16 cellular contexts compared by ENCODE assay signal in genomic region chr3:157151627-157152026, GRCh38. TPM values are rescaled to one million over a fixed set of nuclear protein-coding genes. Genes with fewer than 3 reads are reported as not detected.
DNase-seq lines count a peak whose midpoint lies in the region; ATAC-seq lines count a peak whose summit lies in the region.
"Had no signal": no experiment of that assay in that cellular context is flagged by ENCODE, and none has a peak within 500 bp of the region (broad histone marks: within the 10 kb centered on the region; RNA-seq: fewer than 3 reads in every experiment).

No MANE protein-coding gene starts in this region.

- no peaks in the 10 kb centered on the region for H3K27me3 Mint-ChIP-seq in CD8-positive, alpha-beta memory T cell
- H3K27me3 Mint-ChIP-seq in activated T-helper 1 cell treated with anti-CD3 and anti-CD28 coated beads, Interleukin-12 subunit alpha, Interleukin-12 subunit beta, Interleukin-2, Interleukin-4 antibody, amounts not matched to agents 30 ng/mL and 10 ng/mL and 1 ng/mL, durations not matched to agents 14 hours and 24 hours and 36 hours (ENCODE audit: insufficient read depth): no peaks in the 10 kb centered on the region
- H3K27me3 Mint-ChIP-seq: B cell had no signal

- peaks cover 95% of the 10 kb centered on the region for H3K36me3 ChIP-seq in ACC112 (ENCODE audit: insufficient read depth, low read length)
- H3K36me3 ChIP-seq in CD8-positive, alpha-beta memory T cell (ENCODE audit: insufficient read depth, low read length): peaks cover 94% of the 10 kb centered on the region
- H3K36me3 ChIP-seq in Karpas-422 (ENCODE audit: insufficient read depth, low read length): peaks cover 100% of the 10 kb centered on the region

- POLR2A ChIA-PET in CD8-positive, alpha-beta memory T cell (lab: Charles Lee): no interaction called here

- H3K4me1 ChIP-seq in ACC112 (ENCODE audit: control insufficient read depth, insufficient read depth, low read length, unreplicated experiment) (peaks cover 38% of the 10 kb centered on the region), Karpas-422 (ENCODE audit: low read length) (peaks cover 14% of the 10 kb centered on the region)
- H3K4me1 ChIP-seq in CD8-positive, alpha-beta memory T cell (ENCODE audit: insufficient read depth, low read length): peaks cover 38% of the 10 kb centered on the region

- H2AFZ ChIP-seq in ACC112 (ENCODE audit: low read length, unreplicated experiment) (no peak overlapping the region), Karpas-422 (ENCODE audit: low read length) (no peak overlapping the region)

- CTCF ChIA-PET in CD8-positive, alpha-beta memory T cell (lab: Charles Lee): interaction anchor here (1.4 kb wide), 1 partner anchor 14 kb away, joined by 5 read pairs; no protein-coding TSS in a partner anchor

- H3K27me3 ChIP-seq in ACC112 (ENCODE audit: insufficient read depth, low read length) (no peaks in the 10 kb centered on the region), Karpas-422 (ENCODE audit: low read length) (no peaks in the 10 kb centered on the region)
- H3K27me3 ChIP-seq in CD8-positive, alpha-beta memory T cell (ENCODE audit: insufficient read depth, low read length, poor library complexity, severe bottlenecking): no peaks in the 10 kb centered on the region
- H3K27me3 ChIP-seq: testis had no signal

- no peak for DNase-seq in CD8-positive, alpha-beta memory T cell
- no peak for DNase-seq in activated T-helper 1 cell treated with anti-CD3 and anti-CD28 coated beads, Interleukin-12 subunit alpha, Interleukin-12 subunit beta, Interleukin-2, Interleukin-4 antibody, amounts not matched to agents 30 ng/mL and 10 ng/mL and 1 ng/mL, durations not matched to agents 14 hours and 24 hours and 36 hours (ENCODE audit: low spot score)
- DNase-seq in left lobe of liver (ENCODE audit: low spot score) (no peak), Karpas-422 (no peak), posterior cingulate gyrus (no peak)
- DNase-seq: activated gamma-delta T cell; cortex of kidney; NCI-H1048; NCI-H2107; stimulated activated CD4-positive, alpha-beta T cell treated with anti-CD3 and anti-CD28 coated beads, Interleukin-4, amount 100 ng/mL, for 4 hours; testis had no signal

- peaks cover 24 to 95% (median 44%) of the 10 kb centered on the region in 3 donors for H3K36me3 Mint-ChIP-seq in CD8-positive, alpha-beta memory T cell
- H3K36me3 Mint-ChIP-seq in activated T-helper 1 cell treated with anti-CD3 and anti-CD28 coated beads, Interleukin-12 subunit alpha, Interleukin-12 subunit beta, Interleukin-2, Interleukin-4 antibody, amounts not matched to agents 30 ng/mL and 10 ng/mL and 1 ng/mL, durations not matched to agents 14 hours and 24 hours and 36 hours (ENCODE audit: low read depth): peaks cover 84% of the 10 kb centered on the region

- peak; percentile 51 for ATAC-seq in left lobe of liver
- no peak for ATAC-seq in GM18870 (IDR thresholded peaks at IDR 0.05; ENCODE audit: unreplicated experiment)

- intact Hi-C loops in activated T-helper 1 cell treated with anti-CD3 and anti-CD28 coated beads, Interleukin-12 subunit alpha, Interleukin-12 subunit beta, Interleukin-2, Interleukin-4 antibody, amounts not matched to agents 30 ng/mL and 10 ng/mL and 1 ng/mL, durations not matched to agents 14 hours and 24 hours and 36 hours (cut with micrococcal nuclease): loop anchor here (1.0 kb wide), 1 partner anchor 9 kb away; the partner anchor contains the start of gene CCNL1
- intact Hi-C loops in posterior cingulate gyrus (cut with DNase I): no loop called here

- H3K27ac Mint-ChIP-seq in CD8-positive, alpha-beta memory T cell: peak overlapping the region in 7 of 8 donors; percentile 21 to 73 (median 59)
- peak overlapping the region; percentile 31 for H3K27ac Mint-ChIP-seq in activated T-helper 1 cell treated with anti-CD3 and anti-CD28 coated beads, Interleukin-12 subunit alpha, Interleukin-12 subunit beta, Interleukin-2, Interleukin-4 antibody, amounts not matched to agents 30 ng/mL and 10 ng/mL and 1 ng/mL, durations not matched to agents 14 hours and 24 hours and 36 hours
- H3K27ac Mint-ChIP-seq: B cell had no signal

- H3K9me2 ChIP-seq in Karpas-422 (replicated peaks; ENCODE audit: insufficient read depth, low read length): no peaks in the 10 kb centered on the region

- peaks cover 56 to 85% (median 74%) of the 10 kb centered on the region in 3 donors for H3K4me1 Mint-ChIP-seq in CD8-positive, alpha-beta memory T cell
- H3K4me1 Mint-ChIP-seq in activated T-helper 1 cell treated with anti-CD3 and anti-CD28 coated beads, Interleukin-12 subunit alpha, Interleukin-12 subunit beta, Interleukin-2, Interleukin-4 antibody, amounts not matched to agents 30 ng/mL and 10 ng/mL and 1 ng/mL, durations not matched to agents 14 hours and 24 hours and 36 hours (ENCODE audit: low read depth): peaks cover 61% of the 10 kb centered on the region

- no peaks in the 10 kb centered on the region for H3K9me3 ChIP-seq in CD8-positive, alpha-beta memory T cell (ENCODE audit: low read length)
- H3K9me3 ChIP-seq in Karpas-422 (ENCODE audit: low read length): no peaks in the 10 kb centered on the region
- H3K9me3 ChIP-seq: testis had no signal

- no peak overlapping the region for H3K9ac ChIP-seq in Karpas-422 (ENCODE audit: low read length)

- H3K79me2 ChIP-seq in ACC112 (ENCODE audit: control insufficient read depth, insufficient read depth, low read length, unreplicated experiment): peaks cover 61% of the 10 kb centered on the region
- peaks cover 46% of the 10 kb centered on the region for H3K79me2 ChIP-seq in Karpas-422 (ENCODE audit: low read length)

- H3K27ac ChIP-seq in ACC112 (ENCODE audit: low read depth, low read length) (0 out of 2 replicates have a peak overlapping the region, but pooled peaks have one; percentile 3), Karpas-422 (ENCODE audit: low read length) (no peak overlapping the region)
- H3K27ac ChIP-seq in CD8-positive, alpha-beta memory T cell (ENCODE audit: low read depth, low read length): no peak overlapping the region
- H3K27ac ChIP-seq: epithelial cell of prostate, RWPE1, testis had no signal

- no peaks in the 10 kb centered on the region for H3K9me3 Mint-ChIP-seq in CD8-positive, alpha-beta memory T cell
- H3K9me3 Mint-ChIP-seq in activated T-helper 1 cell treated with anti-CD3 and anti-CD28 coated beads, Interleukin-12 subunit alpha, Interleukin-12 subunit beta, Interleukin-2, Interleukin-4 antibody, amounts not matched to agents 30 ng/mL and 10 ng/mL and 1 ng/mL, durations not matched to agents 14 hours and 24 hours and 36 hours: no peaks in the 10 kb centered on the region

- no peak overlapping the region for H3K4me3 Mint-ChIP-seq in CD8-positive, alpha-beta memory T cell
- H3K4me3 Mint-ChIP-seq in activated T-helper 1 cell treated with anti-CD3 and anti-CD28 coated beads, Interleukin-12 subunit alpha, Interleukin-12 subunit beta, Interleukin-2, Interleukin-4 antibody, amounts not matched to agents 30 ng/mL and 10 ng/mL and 1 ng/mL, durations not matched to agents 14 hours and 24 hours and 36 hours: no peak overlapping the region
- H3K4me3 Mint-ChIP-seq: B cell had no signal

- no peak overlapping the region for H3K4me2 ChIP-seq in Karpas-422 (ENCODE audit: low read depth, low read length, poor library complexity, severe bottlenecking)

- peaks cover 39% of the 10 kb centered on the region for H4K20me1 ChIP-seq in Karpas-422 (ENCODE audit: insufficient read depth, low read depth, low read length)

- H3K4me3 ChIP-seq in ACC112 (ENCODE audit: low read depth, low read length): no peak overlapping the region
- H3K4me3 ChIP-seq in CD8-positive, alpha-beta memory T cell (ENCODE audit: low read length): no peak overlapping the region
- H3K4me3 ChIP-seq in Karpas-422 (ENCODE audit: low read length): no peak overlapping the region
- H3K4me3 ChIP-seq: testis had no signal

RNA-seq across cellular contexts. Expression of gene CCNL1, which starts 8.3 kb away (rescaled TPM):
- total RNA-seq in CD8-positive, alpha-beta memory T cell: 100 to 1,000 TPM; 125 to 126 TPM
- polyA plus RNA-seq in CD8-positive, alpha-beta memory T cell: 62.1 TPM
- total RNA-seq in activated T-helper 1 cell treated with anti-CD3 and anti-CD28 coated beads, Interleukin-12 subunit alpha, Interleukin-12 subunit beta, Interleukin-2, Interleukin-4 antibody, amounts not matched to agents 30 ng/mL and 10 ng/mL and 1 ng/mL, durations not matched to agents 14 hours and 24 hours and 36 hours: 167 and 204 TPM in 2 replicates
- 39.8 TPM for total RNA-seq in left lobe of liver
- 174 and 221 TPM in 2 replicates for total RNA-seq in Karpas-422 (2014; rRNA removed; shearing (Covaris generic); ENCODE audit: low replicate concordance)
